Comparison of ENCODE assay signal across 19 cellular contexts in genomic region chr4:102036016-102036415, GRCh38.
"Had no signal": no experiment of that assay in that cellular context is flagged by ENCODE, and none has a peak within 500 bp of the region (broad histone marks: within the 10 kb centered on the region; RNA-seq: fewer than 3 reads in every experiment).

No MANE protein-coding gene starts in this region.

- H3K27ac ChIP-seq: SK-N-MC, VCaP had no signal

- ATAC-seq: activated CD8-positive, alpha-beta T cell treated with anti-CD3 and anti-CD28 coated beads, Interleukin-2, amount 10 ng/mL, durations not matched to agents 7 days and 5 days; T-cell had no signal

- DNase-seq: activated CD4-positive, alpha-beta T cell treated with anti-CD3 and anti-CD28 coated beads for 4 hours; activated CD4-positive, CD25-positive, alpha-beta regulatory T cell; activated CD8-positive, alpha-beta memory T cell treated with anti-CD3 and anti-CD28 coated beads, Interleukin-2, amount 50 U/mL, for 48 hours; activated CD8-positive, alpha-beta T cell treated with anti-CD3 and anti-CD28 coated beads, Interleukin-2, amount 10 ng/mL, durations not matched to agents 7 days and 5 days; activated effector memory CD4-positive, alpha-beta T cell treated with Interleukin-2 at 50 U/mL for 16 hours; activated naive CD4-positive, alpha-beta T cell; activated T-cell treated with anti-CD3 and anti-CD28 coated beads, Interleukin-2, amount 50 U/mL, for 1 hour; MM.1S; NCI-H1105; NCI-H1436; NCI-H187; NCI-H526 treated with DMSO at 0.1 percent for 48 hours; NCI-H82; SIG-M5; T-cell; T-helper 2 cell; T1000 had no signal

- H3K4me3 ChIP-seq: SK-N-MC had no signal
